Comparison of ENCODE assay signal across 10 cellular contexts in genomic region chr14:69687963-69688649, GRCh38.
DNase-seq lines count a peak whose midpoint lies in the region; ATAC-seq and TF ChIP-seq lines count a peak whose summit lies in the region.
"Had no signal": no experiment of that assay in that cellular context is flagged by ENCODE, and none has a peak within 500 bp of the region (broad histone marks: within the 10 kb centered on the region; RNA-seq: fewer than 3 reads in every experiment).

No MANE protein-coding gene starts in this region.

- TF ChIP-seq CTCF in lung (IDR thresholded peaks at IDR 0.05; ENCODE audit: control extremely low read depth, extremely low read depth) (no peak), thyroid gland (IDR thresholded peaks at IDR 0.05) (no peak), RWPE1 (conservative IDR thresholded peaks at IDR 0.05; ENCODE audit: low read depth) (no peak)

- H3K36me3 Mint-ChIP-seq in activated naive CD4-positive, alpha-beta T cell treated with anti-CD3 and anti-CD28 coated beads, Interleukin-2, amount 50 U/mL, for 24 hours: peaks cover 29% of the 10 kb centered on the region
- peaks cover 23% of the 10 kb centered on the region for H3K36me3 Mint-ChIP-seq in activated naive CD4-positive, alpha-beta T cell treated with anti-CD3 and anti-CD28 coated beads for 36 hours (ENCODE audit: low read depth)

- H3K9me3 Mint-ChIP-seq in activated naive CD4-positive, alpha-beta T cell treated with anti-CD3 and anti-CD28 coated beads, Interleukin-2, amount 50 U/mL, for 24 hours: peaks cover 3% of the 10 kb centered on the region
- no peaks in the 10 kb centered on the region for H3K9me3 Mint-ChIP-seq in activated naive CD4-positive, alpha-beta T cell treated with anti-CD3 and anti-CD28 coated beads for 36 hours

- no peaks in the 10 kb centered on the region for H3K27me3 ChIP-seq in SJCRH30
- no peaks in the 10 kb centered on the region for H3K27me3 ChIP-seq in lung (ENCODE audit: control insufficient read depth, insufficient read depth)
- H3K27me3 ChIP-seq in thyroid gland: no peaks in the 10 kb centered on the region
- H3K27me3 ChIP-seq: MG63 had no signal

- CTCF ChIA-PET in activated naive CD4-positive, alpha-beta T cell treated with anti-CD3 and anti-CD28 coated beads for 36 hours (lab: Charles Lee): interaction anchor here (0.7 to 2.1 kb wide), 4 partner anchors 12 to 330 kb away, joined by 3 to 7 read pairs (median 4); no protein-coding TSS in a partner anchor
- CTCF ChIA-PET in RWPE1 (lab: Yijun Ruan, JAX): interaction anchor here (0.7 kb wide), 1 partner anchor 1567 kb away, joined by 3 read pairs; no protein-coding TSS in a partner anchor

- intact Hi-C loops in activated naive CD4-positive, alpha-beta T cell treated with anti-CD3 and anti-CD28 coated beads for 36 hours (cut with micrococcal nuclease): no loop called here
- intact Hi-C loops in thyroid gland (cut with DNase I): no loop called here

- H3K27ac ChIP-seq in SJCRH30: peak overlapping the region; percentile 80
- peak overlapping the region in 1 of 2 donors; percentile 52 for H3K27ac ChIP-seq in lung (ENCODE audit: low read depth in 1 of 2, low read length in 1 of 2)
- H3K27ac ChIP-seq in thyroid gland: peak overlapping the region; percentile 8 to 20 (median 18)
- H3K27ac ChIP-seq in RWPE1: no peak overlapping the region

- peaks cover 38% of the 10 kb centered on the region for H3K4me1 ChIP-seq in SJCRH30
- H3K4me1 ChIP-seq in lung (ENCODE audit: control insufficient read depth in 2 of 2, insufficient read depth in 2 of 2, low read length in 2 of 2): peaks cover 29 to 39% of the 10 kb centered on the region in 2 donors
- peaks cover 55 to 84% of the 10 kb centered on the region in 2 donors for H3K4me1 ChIP-seq in thyroid gland

- H3K27ac Mint-ChIP-seq in activated naive CD4-positive, alpha-beta T cell treated with anti-CD3 and anti-CD28 coated beads, Interleukin-2, amount 50 U/mL, for 24 hours: peak overlapping the region; percentile 36
- no peak overlapping the region for H3K27ac Mint-ChIP-seq in activated naive CD4-positive, alpha-beta T cell treated with anti-CD3 and anti-CD28 coated beads for 36 hours

- WGBS in lung, 2 donors: 74 to 92% methylated on average over 1 of the region's 1 CpG
- WGBS in thyroid gland, 2 donors: 23 to 40% methylated on average over 1 of the region's 1 CpG

- no peak overlapping the region for H3K4me3 Mint-ChIP-seq in activated naive CD4-positive, alpha-beta T cell treated with anti-CD3 and anti-CD28 coated beads, Interleukin-2, amount 50 U/mL, for 24 hours
- no peak overlapping the region for H3K4me3 Mint-ChIP-seq in activated naive CD4-positive, alpha-beta T cell treated with anti-CD3 and anti-CD28 coated beads for 36 hours

- H3K27me3 Mint-ChIP-seq in activated naive CD4-positive, alpha-beta T cell treated with anti-CD3 and anti-CD28 coated beads, Interleukin-2, amount 50 U/mL, for 24 hours: no peaks in the 10 kb centered on the region
- no peaks in the 10 kb centered on the region for H3K27me3 Mint-ChIP-seq in activated naive CD4-positive, alpha-beta T cell treated with anti-CD3 and anti-CD28 coated beads for 36 hours (ENCODE audit: low read depth)

- POLR2A ChIA-PET in RWPE1 (lab: Yijun Ruan, JAX; ENCODE audit: low non-redundant PET): no interaction called here

- no peaks in the 10 kb centered on the region for H3K36me3 ChIP-seq in SJCRH30
- H3K36me3 ChIP-seq in lung (ENCODE audit: control insufficient read depth in 2 of 2, insufficient read depth in 2 of 2, low read length in 2 of 2): no peaks in the 10 kb centered on the region
- H3K36me3 ChIP-seq in thyroid gland: no peaks in the 10 kb centered on the region
- H3K36me3 ChIP-seq: MG63 had no signal

- DNase-seq in activated naive CD4-positive, alpha-beta T cell treated with anti-CD3 and anti-CD28 coated beads for 36 hours: no peak
- DNase-seq in SJCRH30 (peak; percentile 88 to 95), lung (ENCODE audit: low spot score) (no peak), thyroid gland (peak in 1 of 2 donors; percentile 37), RWPE1 (ENCODE audit: low spot score) (no peak)
- DNase-seq in activated CD8-positive, alpha-beta memory T cell treated with anti-CD3 and anti-CD28 coated beads, Interleukin-2, amount 50 U/mL, for 48 hours: no peak
- DNase-seq: MG63 had no signal

- no peak for TF ChIP-seq POLR2A in thyroid gland (IDR thresholded peaks at IDR 0.05)

- ATAC-seq in lung (ENCODE audit: insufficient read depth, low FRiP score) (no peak), GM21381 (IDR thresholded peaks at IDR 0.05; ENCODE audit: unreplicated experiment) (no peak)

- H3K4me3 ChIP-seq in SJCRH30 (no peak overlapping the region), lung (peak overlapping the region; percentile 24), thyroid gland (replicated peaks in 1 of 3) (no peak overlapping the region)
- H3K4me3 ChIP-seq: MG63, smooth muscle cell had no signal

- peaks cover 84% of the 10 kb centered on the region for H3K4me1 Mint-ChIP-seq in activated naive CD4-positive, alpha-beta T cell treated with anti-CD3 and anti-CD28 coated beads, Interleukin-2, amount 50 U/mL, for 24 hours
- H3K4me1 Mint-ChIP-seq in activated naive CD4-positive, alpha-beta T cell treated with anti-CD3 and anti-CD28 coated beads for 36 hours (ENCODE audit: low read depth): peaks cover 70% of the 10 kb centered on the region

- H3K9me3 ChIP-seq in SJCRH30 (replicated peaks): no peaks in the 10 kb centered on the region
- H3K9me3 ChIP-seq in lung (ENCODE audit: control insufficient read depth in 2 of 2, insufficient read depth in 1 of 2, low read length in 1 of 2): no peaks in the 10 kb centered on the region
- no peaks in the 10 kb centered on the region for H3K9me3 ChIP-seq in thyroid gland
- H3K9me3 ChIP-seq: MG63 had no signal

Comparison
In these comparisons a context has a peak if more than half of its experiments do, and no peak if none do; other contexts are left out.
1. DNase-seq: peak in SJCRH30 (2 of 2); none in activated naive CD4-positive, alpha-beta T cell treated with anti-CD3 and anti-CD28 coated beads for 36 hours (single experiment), lung (single experiment), RWPE1 (single experiment) and activated CD8-positive, alpha-beta memory T cell treated with anti-CD3 and anti-CD28 coated beads, Interleukin-2, amount 50 U/mL, for 48 hours (single experiment).